17 cellular contexts compared by ENCODE assay signal in the genomic region with DNA sequence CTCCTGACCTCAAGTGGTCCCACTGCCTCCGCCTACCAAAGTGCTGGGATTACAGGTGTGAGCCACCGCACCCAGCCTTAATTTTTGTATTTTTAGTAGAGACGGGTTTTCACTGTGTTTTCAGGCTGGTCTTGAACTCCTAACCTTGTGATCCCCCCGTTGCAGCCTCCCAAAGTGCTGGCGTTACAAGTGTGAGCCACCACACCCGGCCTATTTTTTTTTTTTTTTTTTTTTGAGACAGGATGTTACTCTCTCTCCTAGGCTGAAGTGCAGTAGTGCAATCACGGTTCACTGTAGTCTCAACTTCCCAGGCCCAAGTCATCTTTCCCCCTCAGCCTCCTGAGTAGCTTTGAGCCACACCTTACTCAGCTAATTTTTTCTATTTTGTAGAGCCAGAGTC.
"Had no signal": no experiment of that assay in that cellular context is flagged by ENCODE, and none has a peak within 500 bp of the region (broad histone marks: within the 10 kb centered on the region; RNA-seq: fewer than 3 reads in every experiment).

No MANE protein-coding gene starts in this region.

- H3K27me3 ChIP-seq: colonic mucosa, esophagus muscularis mucosa, stomach, testis, upper lobe of right lung had no signal

- H3K9me3 ChIP-seq: colonic mucosa, prostate gland, stomach, testis, upper lobe of right lung had no signal

- H3K9me3 Mint-ChIP-seq: activated T-helper 17 cell treated with anti-CD3 and anti-CD28 coated beads, Interleukin-2, amount 50 U/mL, for 72 hours; mesothelial cell of epicardium had no signal

- H3K27ac ChIP-seq: colonic mucosa, esophagus muscularis mucosa, prostate gland, stomach, testis, upper lobe of right lung had no signal

- ATAC-seq: activated CD4-positive, CD25-positive, alpha-beta regulatory T cell treated with anti-CD3 and anti-CD28 coated beads, Interleukin-2, amount 50 U/mL, for 24 hours; activated T-helper 17 cell treated with anti-CD3 and anti-CD28 coated beads, Interleukin-2, amount 50 U/mL, for 72 hours; right cardiac atrium; upper lobe of right lung had no signal

- H3K4me3 ChIP-seq: colonic mucosa, esophagus muscularis mucosa, lung, prostate gland, smooth muscle cell, stomach, testis, upper lobe of right lung had no signal

- DNase-seq: activated naive CD4-positive, alpha-beta T cell treated with anti-CD3 and anti-CD28 coated beads for 36 hours; amniotic stem cell; caudate nucleus; colonic mucosa; islet precursor cell; occipital lobe; right cardiac atrium; stomach; testis; upper lobe of right lung had no signal

- H3K4me1 ChIP-seq: prostate gland had no signal

- H3K27ac Mint-ChIP-seq: activated naive CD4-positive, alpha-beta T cell treated with anti-CD3 and anti-CD28 coated beads for 36 hours; activated T-helper 17 cell treated with anti-CD3 and anti-CD28 coated beads, Interleukin-2, amount 50 U/mL, for 72 hours; mesothelial cell of epicardium had no signal

- H3K36me3 Mint-ChIP-seq: mesothelial cell of epicardium had no signal

- H3K36me3 ChIP-seq: colonic mucosa, esophagus muscularis mucosa, prostate gland, stomach, upper lobe of right lung had no signal

- H3K27me3 Mint-ChIP-seq: activated T-helper 17 cell treated with anti-CD3 and anti-CD28 coated beads, Interleukin-2, amount 50 U/mL, for 72 hours had no signal

- H3K4me3 Mint-ChIP-seq: activated naive CD4-positive, alpha-beta T cell treated with anti-CD3 and anti-CD28 coated beads for 36 hours; activated T-helper 17 cell treated with anti-CD3 and anti-CD28 coated beads, Interleukin-2, amount 50 U/mL, for 72 hours; mesothelial cell of epicardium had no signal
